Comparison of ENCODE assay signal across 25 cellular contexts in the genomic region with DNA sequence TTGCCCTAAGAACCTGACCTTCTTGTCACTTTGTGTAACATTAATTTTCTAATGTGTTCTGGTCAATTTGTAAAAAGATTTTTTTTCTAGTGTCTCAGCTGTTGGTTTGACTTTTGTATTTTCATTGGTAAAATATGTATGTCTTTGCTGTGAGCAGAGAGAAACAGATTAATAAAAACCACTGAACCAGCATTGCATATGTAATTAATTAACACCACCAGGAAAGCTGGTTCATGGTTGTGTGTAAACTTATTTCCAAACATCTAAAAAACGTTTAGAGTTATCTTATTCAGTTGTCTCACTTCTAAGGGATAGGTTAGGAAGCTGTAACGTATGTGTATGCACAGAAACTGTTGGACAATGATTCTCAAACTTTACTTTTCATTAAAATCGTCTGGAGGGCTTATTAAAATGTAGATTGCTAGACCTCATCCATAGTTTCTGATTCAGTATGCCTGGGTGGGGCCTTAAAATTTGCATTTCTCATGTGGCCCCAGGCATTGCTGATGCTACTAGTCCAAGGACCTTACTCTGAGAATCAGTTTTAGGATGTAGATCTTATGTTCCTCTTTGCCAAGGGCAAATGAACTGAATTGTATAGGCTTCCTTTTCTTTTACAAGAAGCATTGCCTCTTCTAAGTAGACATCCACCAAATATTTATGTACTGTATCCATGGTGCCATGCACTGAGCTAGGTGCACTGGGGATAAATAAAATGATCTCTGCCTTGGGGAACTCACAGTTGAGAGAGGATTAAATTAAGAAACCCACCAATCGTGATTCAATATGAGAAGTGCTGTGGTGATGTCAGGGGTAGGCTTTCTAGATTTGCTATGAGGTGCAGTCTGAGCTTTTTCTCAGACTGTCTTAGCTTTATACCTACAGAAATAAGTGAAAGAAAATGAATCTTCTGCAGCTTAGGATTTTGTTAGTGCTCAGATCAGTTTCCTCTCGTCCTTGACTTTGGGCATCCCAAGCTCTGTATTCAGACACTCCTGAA.
A peak's percentile ranks its signal among the peaks of the same experiment; 100 is the strongest.
DNase-seq lines count a peak whose midpoint lies in the region; ATAC-seq, FAIRE-seq and TF ChIP-seq lines count a peak whose summit lies in the region.
"Had no signal": no experiment of that assay in that cellular context is flagged by ENCODE, and none has a peak within 500 bp of the region (broad histone marks: within the 10 kb centered on the region; RNA-seq: fewer than 3 reads in every experiment).

No MANE protein-coding gene starts in this region.

- no peaks in the 10 kb centered on the region for H3K36me3 Mint-ChIP-seq in effector memory CD8-positive, alpha-beta T cell (ENCODE audit: insufficient read depth)
- no peaks in the 10 kb centered on the region for H3K36me3 Mint-ChIP-seq in activated naive CD4-positive, alpha-beta T cell treated with anti-CD3 and anti-CD28 coated beads for 36 hours (ENCODE audit: low read depth)
- H3K36me3 Mint-ChIP-seq: activated naive CD8-positive, alpha-beta T cell treated with anti-CD3 and anti-CD28 coated beads for 36 hours; CD14-positive monocyte; naive thymus-derived CD4-positive, alpha-beta T cell had no signal

- intact Hi-C loops in sciatic nerve (cut with DNase I) = no loop called here
- intact Hi-C loops in activated naive CD4-positive, alpha-beta T cell treated with anti-CD3 and anti-CD28 coated beads for 36 hours (cut with micrococcal nuclease) = no loop called here

- TF ChIP-seq POLR2A in GM12892 (IDR thresholded peaks at IDR 0.05; ENCODE audit: low read depth, low read length) = no peak

- FAIRE-seq in GM12892 (lab: Jason Lieb, UNC) = peak; percentile 38
- FAIRE-seq: astrocyte, endometrium, islet of Langerhans had no signal

- no peaks in the 10 kb centered on the region for H3K9me3 Mint-ChIP-seq in effector memory CD8-positive, alpha-beta T cell
- no peaks in the 10 kb centered on the region for H3K9me3 Mint-ChIP-seq in activated naive CD4-positive, alpha-beta T cell treated with anti-CD3 and anti-CD28 coated beads for 36 hours
- H3K9me3 Mint-ChIP-seq: activated naive CD8-positive, alpha-beta T cell treated with anti-CD3 and anti-CD28 coated beads for 36 hours; CD14-positive monocyte; dendritic cell treated with granulocyte-macrophage colony-stimulating factor and Interleukin-4, amounts not matched to agents 40 ng/mL and 50 ng/mL, for 4 days had no signal

- peak overlapping the region; percentile 77 to 93 for H3K27ac Mint-ChIP-seq in effector memory CD8-positive, alpha-beta T cell
- H3K27ac Mint-ChIP-seq in activated naive CD4-positive, alpha-beta T cell treated with anti-CD3 and anti-CD28 coated beads for 36 hours = no peak overlapping the region
- H3K27ac Mint-ChIP-seq: activated naive CD8-positive, alpha-beta T cell treated with anti-CD3 and anti-CD28 coated beads for 36 hours; CD14-positive monocyte; dendritic cell treated with granulocyte-macrophage colony-stimulating factor and Interleukin-4, amounts not matched to agents 40 ng/mL and 50 ng/mL, for 4 days; naive thymus-derived CD4-positive, alpha-beta T cell; T-helper 17 cell had no signal

- no peak for ATAC-seq in effector memory CD8-positive, alpha-beta T cell (replicated peaks)
- ATAC-seq in sciatic nerve = no peak
- ATAC-seq: T-helper 17 cell had no signal

- H3K27me3 Mint-ChIP-seq in effector memory CD8-positive, alpha-beta T cell = no peaks in the 10 kb centered on the region
- peaks cover 3% of the 10 kb centered on the region for H3K27me3 Mint-ChIP-seq in activated naive CD4-positive, alpha-beta T cell treated with anti-CD3 and anti-CD28 coated beads for 36 hours (ENCODE audit: low read depth)
- H3K27me3 Mint-ChIP-seq: dendritic cell treated with granulocyte-macrophage colony-stimulating factor and Interleukin-4, amounts not matched to agents 40 ng/mL and 50 ng/mL, for 4 days; T-helper 17 cell had no signal

- peak overlapping the region; percentile 71 to 79 for H3K4me3 Mint-ChIP-seq in effector memory CD8-positive, alpha-beta T cell
- H3K4me3 Mint-ChIP-seq in activated naive CD4-positive, alpha-beta T cell treated with anti-CD3 and anti-CD28 coated beads for 36 hours = no peak overlapping the region
- H3K4me3 Mint-ChIP-seq: activated naive CD8-positive, alpha-beta T cell treated with anti-CD3 and anti-CD28 coated beads for 36 hours; CD14-positive monocyte; dendritic cell treated with granulocyte-macrophage colony-stimulating factor and Interleukin-4, amounts not matched to agents 40 ng/mL and 50 ng/mL, for 4 days; T-helper 17 cell had no signal

- DNase-seq in GM12892 (ENCODE audit: insufficient read length) (no peak), NAMALWA (ENCODE audit: low spot score) (peak; percentile 69), ureter (ENCODE audit: low spot score) (no peak), sciatic nerve (ENCODE audit: low spot score) (no peak)
- DNase-seq in effector memory CD8-positive, alpha-beta T cell = no peak
- no peak for DNase-seq in activated CD4-positive, alpha-beta T cell treated with anti-CD3 and anti-CD28 coated beads for 1 hour
- DNase-seq in activated naive CD4-positive, alpha-beta T cell treated with anti-CD3 and anti-CD28 coated beads for 36 hours = no peak
- DNase-seq: activated effector memory CD4-positive, alpha-beta T cell treated with Interleukin-2 at 50 U/mL for 16 hours; activated naive CD8-positive, alpha-beta T cell treated with anti-CD3 and anti-CD28 coated beads for 36 hours; HCEC 1CT; left ventricle myocardium inferior; MG63; naive thymus-derived CD4-positive, alpha-beta T cell; NCI-H1417 treated with DMSO at 0.1 percent for 48 hours; NCI-H2081 treated with DMSO at 0.1 percent for 48 hours; NCI-H226; NCI-H748 treated with DMSO at 0.1 percent for 48 hours; occipital lobe; T-helper 17 cell; transverse colon had no signal

- peaks cover 19 to 23% of the 10 kb centered on the region in 2 donors for H3K4me1 Mint-ChIP-seq in effector memory CD8-positive, alpha-beta T cell (ENCODE audit: low read depth in 2 of 2)
- peaks cover 2% of the 10 kb centered on the region for H3K4me1 Mint-ChIP-seq in activated naive CD4-positive, alpha-beta T cell treated with anti-CD3 and anti-CD28 coated beads for 36 hours (ENCODE audit: low read depth)

- CTCF ChIA-PET in activated naive CD4-positive, alpha-beta T cell treated with anti-CD3 and anti-CD28 coated beads for 36 hours (lab: Charles Lee) = interaction anchor here (0.5 kb wide), 1 partner anchor 40 kb away, joined by 3 read pairs; no protein-coding TSS in a partner anchor
